In genomic region chr14:103528512-103529382, GRCh38 we compare ENCODE assay signal across 1 cellular context.
A peak's percentile ranks its signal among the peaks of the same experiment; 100 is the strongest.
TF ChIP-seq lines count a peak whose summit lies in the region.

TSS of gene TRMT61A (plus strand) at chr14:103529196. CDS start at chr14:103529979, 783 bp downstream.

TF ChIP-seq in HEK293, 187 proteins besides CTCF, POLR2A, EP300 and RAD21 (continued from another document and continues in another):
- TF ChIP-seq ZNF707 (tag by site-specific recombination; IDR thresholded peaks at IDR 0.05), result no peak
- no peak for TF ChIP-seq ZNF350 (tag by site-specific recombination; IDR thresholded peaks at IDR 0.05)
- no peak for TF ChIP-seq ZNF366 (tag by site-specific recombination; conservative IDR thresholded peaks at IDR 0.05)
- TF ChIP-seq ZNF776 (tag by site-specific recombination; IDR thresholded peaks at IDR 0.05; ENCODE audit: borderline replicate concordance), result no peak
- TF ChIP-seq GLI2 (tag by site-specific recombination; IDR thresholded peaks at IDR 0.05; ENCODE audit: borderline replicate concordance, low read depth), result no peak
- TF ChIP-seq ZNF121 (tag by site-specific recombination; IDR thresholded peaks at IDR 0.05), result no peak
- no peak for TF ChIP-seq SCRT1 (tag by site-specific recombination; IDR thresholded peaks at IDR 0.05; ENCODE audit: borderline replicate concordance)
- TF ChIP-seq ZNF610 (tag by site-specific recombination; IDR thresholded peaks at IDR 0.05; ENCODE audit: borderline replicate concordance), result no peak
- no peak for TF ChIP-seq ZNF692 (tag by site-specific recombination; IDR thresholded peaks at IDR 0.05)
- peak; percentile 40 for TF ChIP-seq ZNF561 (tag by site-specific recombination; IDR thresholded peaks at IDR 0.05; ENCODE audit: borderline replicate concordance)
- peak; percentile 61 for TF ChIP-seq PATZ1 (tag by site-specific recombination; IDR thresholded peaks at IDR 0.05)
- no peak for TF ChIP-seq ZBTB6 (tag by site-specific recombination; IDR thresholded peaks at IDR 0.05)
- no peak for TF ChIP-seq BCL11B (tag by site-specific recombination; IDR thresholded peaks at IDR 0.05; ENCODE audit: low read depth)
- TF ChIP-seq ZNF37A (tag by site-specific recombination; IDR thresholded peaks at IDR 0.05), result no peak
- no peak for TF ChIP-seq ZNF16 (tag by site-specific recombination; IDR thresholded peaks at IDR 0.05; ENCODE audit: low read depth)
- no peak for TF ChIP-seq ZNF558 (tag by site-specific recombination; IDR thresholded peaks at IDR 0.05)
- no peak for TF ChIP-seq ZSCAN5A (tag by site-specific recombination; IDR thresholded peaks at IDR 0.05)
- TF ChIP-seq ZNF26 (tag by site-specific recombination; IDR thresholded peaks at IDR 0.05), result no peak
- TF ChIP-seq ZNF513 (tag by site-specific recombination; IDR thresholded peaks at IDR 0.05), result no peak
- peak; percentile 34; the same call in 1 of the 2 replicates for TF ChIP-seq ZBTB17 (tag by site-specific recombination; IDR thresholded peaks at IDR 0.05)
- TF ChIP-seq ZNF747 (tag by site-specific recombination; IDR thresholded peaks at IDR 0.05), result no peak
- no peak for TF ChIP-seq ZNF133 (tag by site-specific recombination; IDR thresholded peaks at IDR 0.05)
- peak; percentile 53 for TF ChIP-seq ZBTB26 (tag by site-specific recombination; optimal IDR thresholded peaks at IDR 0.05)
- no peak for TF ChIP-seq ZNF362 (tag by site-specific recombination; IDR thresholded peaks at IDR 0.05)
- TF ChIP-seq HOXD13 (CRISPR knock-in tag; IDR thresholded peaks at IDR 0.05; ENCODE audit: borderline replicate concordance), result no peak
- peak; percentile 54 for TF ChIP-seq ZSCAN30 (tag by site-specific recombination; IDR thresholded peaks at IDR 0.05)
- TF ChIP-seq ZNF114 (tag by site-specific recombination; IDR thresholded peaks at IDR 0.05), result no peak
- no peak for TF ChIP-seq ZNF555 (tag by site-specific recombination; conservative IDR thresholded peaks at IDR 0.05)
- no peak for TF ChIP-seq ZNF670 (tag by site-specific recombination; IDR thresholded peaks at IDR 0.05; ENCODE audit: low read depth)
- TF ChIP-seq ZNF473 (tag by site-specific recombination; IDR thresholded peaks at IDR 0.05), result no peak
- TF ChIP-seq ZSCAN23 (tag by site-specific recombination; IDR thresholded peaks at IDR 0.05), result no peak
- TF ChIP-seq ZNF600 (tag by site-specific recombination; IDR thresholded peaks at IDR 0.05), result no peak
- no peak; the same call in 1 of the 2 replicates for TF ChIP-seq ZNF391 (tag by site-specific recombination; IDR thresholded peaks at IDR 0.05; ENCODE audit: borderline replicate concordance, low read depth)
- no peak for TF ChIP-seq ZNF792 (tag by site-specific recombination; IDR thresholded peaks at IDR 0.05)
- no peak for TF ChIP-seq TRIM28 (IDR thresholded peaks at IDR 0.05; ENCODE audit: borderline replicate concordance, low read length)
- peak; percentile 51; the same call in 1 of the 2 replicates for TF ChIP-seq KLF10 (tag by site-specific recombination; IDR thresholded peaks at IDR 0.05)
- TF ChIP-seq SP2 (tag by site-specific recombination; IDR thresholded peaks at IDR 0.05), result peak; percentile 45; the same call in 1 of the 2 replicates
- TF ChIP-seq GFI1B (tag by site-specific recombination; IDR thresholded peaks at IDR 0.05), result no peak
- TF ChIP-seq IKZF3 (tag by site-specific recombination; IDR thresholded peaks at IDR 0.05), result peak; percentile 97
- no peak for TF ChIP-seq ZNF585B (tag by site-specific recombination; IDR thresholded peaks at IDR 0.05)
- peak; percentile 18; the same call in 1 of the 2 replicates for TF ChIP-seq ZNF394 (tag by site-specific recombination; IDR thresholded peaks at IDR 0.05; ENCODE audit: borderline replicate concordance)
- TF ChIP-seq ZNF837 (tag by site-specific recombination; IDR thresholded peaks at IDR 0.05), result no peak
- no peak for TF ChIP-seq AEBP2 (tag by site-specific recombination; IDR thresholded peaks at IDR 0.05; ENCODE audit: borderline replicate concordance)
- TF ChIP-seq ZNF280C (tag by site-specific recombination; IDR thresholded peaks at IDR 0.05), result no peak
- no peak for TF ChIP-seq ZNF704 (tag by site-specific recombination; IDR thresholded peaks at IDR 0.05)
- TF ChIP-seq ZNF138 (tag by site-specific recombination; IDR thresholded peaks at IDR 0.05; ENCODE audit: borderline replicate concordance), result no peak
- TF ChIP-seq ZNF354C (tag by site-specific recombination; IDR thresholded peaks at IDR 0.05; ENCODE audit: borderline replicate concordance, low read depth), result no peak
- no peak for TF ChIP-seq ZNF48 (tag by site-specific recombination; IDR thresholded peaks at IDR 0.05)
- TF ChIP-seq ZNF146 (tag by site-specific recombination; IDR thresholded peaks at IDR 0.05), result no peak
